Comparison of ENCODE assay signal across 26 cellular contexts in the genomic region with DNA sequence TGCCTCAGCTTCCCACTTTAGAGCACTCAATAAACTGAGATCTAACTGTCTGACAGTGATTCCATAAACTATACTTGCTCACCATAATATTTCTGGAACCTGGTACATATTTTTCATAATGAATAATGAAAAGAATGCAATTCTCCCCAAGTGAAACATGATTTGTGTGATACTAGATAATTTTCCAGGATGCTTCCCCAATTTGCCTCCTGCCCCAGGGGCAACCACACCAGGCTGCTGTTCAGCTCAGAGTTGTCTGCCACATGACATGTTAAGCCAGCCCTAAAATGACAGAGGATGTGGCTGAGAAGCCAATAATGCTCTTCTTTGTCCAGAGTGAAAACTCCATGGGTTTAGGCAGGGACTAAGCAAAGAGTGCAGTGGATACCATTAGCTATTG.
"Had no signal": no experiment of that assay in that cellular context is flagged by ENCODE, and none has a peak within 500 bp of the region (broad histone marks: within the 10 kb centered on the region; RNA-seq: fewer than 3 reads in every experiment).

No MANE protein-coding gene starts in this region.

- H3K4me1 ChIP-seq: stomach, suprapubic skin, testis, tibial artery, tibial nerve, transverse colon, upper lobe of left lung, upper lobe of right lung, uterus, vagina had no signal

- H3K27ac ChIP-seq: stomach, suprapubic skin, testis, thoracic aorta, thyroid gland, tibial artery, tibial nerve, transverse colon, upper lobe of left lung, upper lobe of right lung, uterus, vagina had no signal

- H3K36me3 ChIP-seq: stomach, suprapubic skin, thoracic aorta, thyroid gland, tibial artery, tibial nerve, transverse colon, upper lobe of left lung, upper lobe of right lung, uterus, vagina had no signal

- H3K27me3 ChIP-seq: testis, thyroid gland, tibial artery, tibial nerve, upper lobe of left lung, uterus, vagina had no signal

- DNase-seq: stimulated activated CD4-positive, alpha-beta T cell treated with anti-CD3 and anti-CD28 coated beads, Interleukin-2, amount 100 ng/mL, for 48 hours; stimulated activated CD4-positive, alpha-beta T cell treated with anti-CD3 and anti-CD28 coated beads, Interleukin-4, amount 100 ng/mL, for 1 hour; stimulated activated CD4-positive, alpha-beta T cell treated with anti-CD3 and anti-CD28 coated beads, Interleukin-4, amount 100 ng/mL, for 24 hours; stimulated activated CD4-positive, alpha-beta T cell treated with anti-CD3 and anti-CD28 coated beads, Interleukin-4, amount 100 ng/mL, for 4 hours; stimulated activated CD8-positive, alpha-beta memory T cell treated with anti-CD3 and anti-CD28 coated beads, Interleukin-4, amount 100 ng/mL, for 48 hours; stimulated activated naive B cell treated with anti-CD40 and anti-IgM and Interleukin-4, amounts not matched to agents 10 μg/mL and 1 μg/mL and 100 μg/mL, for 72 hours; stimulated activated naive CD4-positive, alpha-beta T cell; stimulated activated naive CD4-positive, alpha-beta T cell treated with Interleukin-2 at 50 U/mL for 16 hours; stimulated activated naive CD8-positive, alpha-beta T cell treated with anti-CD3 and anti-CD28 coated beads, Interleukin-15, amount 100 ng/mL, for 72 hours; stimulated activated naive CD8-positive, alpha-beta T cell treated with anti-CD3 and anti-CD28 coated beads, Interleukin-15, Interleukin-2, amounts not matched to agents 100 U/mL and 50 U/mL, for 24 hours; stomach; substantia nigra; testis; thyroid gland; tibial artery; transverse colon; trophoblast cell; upper lobe of left lung; upper lobe of right lung; uterus had no signal

- ATAC-seq: stimulated activated effector memory CD8-positive, alpha-beta T cell treated with anti-CD3 and anti-CD28 coated beads, Interleukin-12 subunit alpha, Interleukin-12 subunit beta, amount 100 ng/mL, for 72 hours; stimulated activated memory B cell treated with anti-CD40 and anti-IgM and Interleukin-4, amounts not matched to agents 10 μg/mL and 1 μg/mL and 100 μg/mL, for 72 hours; stimulated activated naive B cell treated with anti-CD40 and anti-IgM and Interleukin-4, amounts not matched to agents 10 μg/mL and 1 μg/mL and 100 μg/mL, for 72 hours; stimulated activated naive CD8-positive, alpha-beta T cell treated with anti-CD3 and anti-CD28 coated beads, Interleukin-15, amount 100 ng/mL, for 72 hours; stimulated activated naive CD8-positive, alpha-beta T cell treated with anti-CD3 and anti-CD28 coated beads, Interleukin-15, Interleukin-2, amounts not matched to agents 100 U/mL and 50 U/mL, for 24 hours; upper lobe of right lung had no signal

- H3K9me3 ChIP-seq: suprapubic skin, testis, thoracic aorta, thyroid gland, transverse colon, upper lobe of left lung, upper lobe of right lung, uterus, vagina had no signal

- H3K4me3 ChIP-seq: stomach, suprapubic skin, testis, thoracic aorta, thyroid gland, tibial artery, tibial nerve, transverse colon, upper lobe of left lung, upper lobe of right lung, uterus, vagina had no signal
